ENCODE assay signal across 24 cellular contexts in genomic region chr5:133453084-133453765, GRCh38.
A peak's percentile ranks its signal among the peaks of the same experiment; 100 is the strongest.
DNase-seq lines count a peak whose midpoint lies in the region; ATAC-seq, FAIRE-seq and TF ChIP-seq lines count a peak whose summit lies in the region.
"Had no signal": no experiment of that assay in that cellular context is flagged by ENCODE, and none has a peak within 500 bp of the region (broad histone marks: within the 10 kb centered on the region; RNA-seq: fewer than 3 reads in every experiment).

No MANE protein-coding gene starts in this region.

- BruUV-seq in HepG2 (replicated peaks; lab: Mats Ljungman, UMichigan) = no TSS peak

- H2AFZ ChIP-seq in HepG2 (ENCODE audit: low read length) = no peak overlapping the region
- H2AFZ ChIP-seq: GM23338 had no signal

- TF ChIP-seq CTCF in HepG2 (CRISPR knock-in tag; IDR thresholded peaks at IDR 0.05) (no peak), right lobe of liver (IDR thresholded peaks at IDR 0.05) (no peak), coronary artery (IDR thresholded peaks at IDR 0.05) (no peak), lower lobe of right lung (IDR thresholded peaks at IDR 0.05) (no peak)

- H3K4me1 Mint-ChIP-seq in T-helper 2 cell treated with Interferon-gamma antibody and Interleukin-4, amounts not matched to agents 5 μg/mL and 100 μg/mL, for 36 hours (ENCODE audit: low read depth) = peaks cover 8% of the 10 kb centered on the region

- in situ Hi-C loops in HepG2 (cut with HindIII; ENCODE audit: extremely low pct_ligation_motif_present, low pct_unique_long_range_greater_than_20kb) = no loop called here

- ATAC-seq in HepG2 (no peak), right lobe of liver (no peak), lower lobe of right lung (no peak)
- ATAC-seq: A549, GM23338 had no signal

- no peaks in the 10 kb centered on the region for H3K4me1 ChIP-seq in HepG2 (ENCODE audit: insufficient read depth, low read length)
- H3K4me1 ChIP-seq in right lobe of liver = peaks cover 0 to 26% (median 12%) of the 10 kb centered on the region in 4 donors
- H3K4me1 ChIP-seq in lower lobe of right lung = no peaks in the 10 kb centered on the region
- H3K4me1 ChIP-seq: HAP-1 had no signal

- no peak overlapping the region for H3K27ac Mint-ChIP-seq in T-helper 2 cell treated with Interferon-gamma antibody and Interleukin-4, amounts not matched to agents 5 μg/mL and 100 μg/mL, for 36 hours
- H3K27ac Mint-ChIP-seq: CD14-positive monocyte; CD4-positive, alpha-beta T cell; GM23338 had no signal

- no peak overlapping the region for H3K27ac ChIP-seq in HepG2 (ENCODE audit: extremely low read length, insufficient read depth, low read length)
- H3K27ac ChIP-seq in right lobe of liver = no peak overlapping the region
- H3K27ac ChIP-seq in coronary artery = no peak overlapping the region
- peak overlapping the region; percentile 41 for H3K27ac ChIP-seq in temporal lobe (ENCODE audit: low read depth, low read length)
- no peak overlapping the region for H3K27ac ChIP-seq in lower lobe of right lung
- H3K27ac ChIP-seq: A549; BLaER1 treated with 17β-estradiol and CSF1 and Interleukin-3, amounts not matched to agents 10 nM and 100 nM had no signal

- POLR2A ChIA-PET in HepG2 (lab: Yijun Ruan, JAX) = no interaction called here

- peaks cover 37% of the 10 kb centered on the region for H3K27me3 Mint-ChIP-seq in T-helper 2 cell treated with Interferon-gamma antibody and Interleukin-4, amounts not matched to agents 5 μg/mL and 100 μg/mL, for 36 hours (ENCODE audit: low read depth)

- H4K20me1 ChIP-seq in HepG2 (ENCODE audit: insufficient read depth, low read length) = no peaks in the 10 kb centered on the region
- H4K20me1 ChIP-seq: BLaER1 treated with 17β-estradiol and CSF1 and Interleukin-3, amounts not matched to agents 10 nM and 100 nM had no signal

- H3K9me3 ChIP-seq in HepG2 (ENCODE audit: low read length) (no peaks in the 10 kb centered on the region), right lobe of liver (no peaks in the 10 kb centered on the region), lower lobe of right lung (no peaks in the 10 kb centered on the region)
- H3K9me3 ChIP-seq: A549; BE2C; BLaER1 treated with 17β-estradiol and CSF1 and Interleukin-3, amounts not matched to agents 10 nM and 100 nM; HAP-1 had no signal

- DNase-seq in HepG2 (ENCODE audit: low spot score) (no peak), right lobe of liver (no peak), coronary artery (ENCODE audit: low spot score) (peak; percentile 45), lower lobe of right lung (no peak), NCI-H2196 (lab: John Stamatoyannopoulos, UW; ENCODE audit: unreplicated experiment) (no peak)
- no peak for DNase-seq in T-helper 2 cell treated with Interferon-gamma antibody and Interleukin-4, amounts not matched to agents 5 μg/mL and 100 μg/mL, for 36 hours (ENCODE audit: low spot score)
- DNase-seq: 8988T; ACHN; AML-193; BE2C; CD4-positive, alpha-beta T cell; CD8-positive, alpha-beta memory T cell; DMS53; DMS79 treated with DMSO at 0.1 percent for 48 hours; GF-D8 had no signal

- TF ChIP-seq POLR2A in HepG2 (IDR thresholded peaks at IDR 0.05; ENCODE audit: insufficient read depth in 1 of 2, low read depth in 2 of 2, low read length in 2 of 2) (no peak), right lobe of liver (IDR thresholded peaks at IDR 0.05) (no peak)

- no peak for TF ChIP-seq RAD21 in HepG2 (CRISPR knock-in tag; IDR thresholded peaks at IDR 0.05)

- no peaks in the 10 kb centered on the region for H3K79me2 ChIP-seq in HepG2 (ENCODE audit: insufficient read depth, low read length)

- H3K27me3 ChIP-seq in HepG2 (ENCODE audit: control insufficient read depth in 1 of 2, insufficient read depth in 2 of 2, low read length in 2 of 2) (peaks cover 1 to 7% of the 10 kb centered on the region in 2 experiments; a peak in 3 of 5 replicates), right lobe of liver (no peaks in the 10 kb centered on the region), lower lobe of right lung (ENCODE audit: low read depth) (no peaks in the 10 kb centered on the region)
- H3K27me3 ChIP-seq: BE2C; BLaER1 treated with 17β-estradiol and CSF1 and Interleukin-3, amounts not matched to agents 10 nM and 100 nM had no signal

- no peak overlapping the region for H3K4me2 ChIP-seq in HepG2 (ENCODE audit: low read depth, low read length)
- H3K4me2 ChIP-seq: A549; BLaER1 treated with 17β-estradiol and CSF1 and Interleukin-3, amounts not matched to agents 10 nM and 100 nM; GM23338 had no signal

- intact Hi-C loops in HepG2 (cut with micrococcal nuclease; ENCODE audit: unreplicated experiment) (no loop called here), right lobe of liver (cut with DNase I) (no loop called here), lower lobe of right lung (cut with DNase I) (no loop called here)

- no peak overlapping the region for H3K4me3 ChIP-seq in HepG2 (replicated peaks in 1 of 3; ENCODE audit: insufficient read depth in 1 of 3, low read depth in 2 of 3, low read length in 3 of 3)
- no peak overlapping the region for H3K4me3 ChIP-seq in right lobe of liver
- H3K4me3 ChIP-seq in coronary artery = no peak overlapping the region
- no peak overlapping the region for H3K4me3 ChIP-seq in lower lobe of right lung
- H3K4me3 ChIP-seq: A549; BLaER1 treated with 17β-estradiol and CSF1 and Interleukin-3, amounts not matched to agents 10 nM and 100 nM; GM23338; HAP-1 had no signal

- no peaks in the 10 kb centered on the region for H3K9me3 Mint-ChIP-seq in T-helper 2 cell treated with Interferon-gamma antibody and Interleukin-4, amounts not matched to agents 5 μg/mL and 100 μg/mL, for 36 hours
- H3K9me3 Mint-ChIP-seq: CD14-positive monocyte; CD4-positive, alpha-beta T cell; CD8-positive, alpha-beta memory T cell; GM23338 had no signal

- 5% methylated on average over 4 of the region's 4 CpGs for WGBS in HepG2 (ENCODE audit: low lambda C conversion rate)
- 73% methylated on average over 3 of the region's 4 CpGs for WGBS in right lobe of liver (ENCODE audit: insufficient coverage, low coverage, low lambda C conversion rate, missing lambda C conversion rate)

- no peak overlapping the region for H3K9ac ChIP-seq in HepG2 (ENCODE audit: insufficient read depth, low read depth, low read length)
- H3K9ac ChIP-seq: BLaER1 treated with 17β-estradiol and CSF1 and Interleukin-3, amounts not matched to agents 10 nM and 100 nM had no signal

- H3K36me3 ChIP-seq in HepG2 (replicated peaks in 1 of 2; ENCODE audit: control insufficient read depth in 1 of 2, insufficient read depth in 2 of 2, low read length in 2 of 2) (no peaks in the 10 kb centered on the region), right lobe of liver (no peaks in the 10 kb centered on the region), lower lobe of right lung (no peaks in the 10 kb centered on the region)
- H3K36me3 ChIP-seq: BE2C; BLaER1 treated with 17β-estradiol and CSF1 and Interleukin-3, amounts not matched to agents 10 nM and 100 nM; HAP-1 had no signal

- no peak for TF ChIP-seq EP300 in HepG2 (IDR thresholded peaks at IDR 0.05; ENCODE audit: low read depth in 2 of 2, low read length in 2 of 2)
- TF ChIP-seq EP300 in HepG2 (CRISPR knock-in tag; IDR thresholded peaks at IDR 0.05; ENCODE audit: borderline replicate concordance) = no peak

- no peak overlapping the region for H3K4me3 Mint-ChIP-seq in T-helper 2 cell treated with Interferon-gamma antibody and Interleukin-4, amounts not matched to agents 5 μg/mL and 100 μg/mL, for 36 hours
- H3K4me3 Mint-ChIP-seq: CD14-positive monocyte; CD4-positive, alpha-beta T cell; CD8-positive, alpha-beta memory T cell; GM23338 had no signal

- CTCF ChIA-PET in HepG2 (lab: Yijun Ruan, JAX; ENCODE audit: low intra/inter-chr PET ratio, low total read pairs) = no interaction called here

- FAIRE-seq in HepG2 (lab: Jason Lieb, UNC) = no peak
- FAIRE-seq: A549, D721Med, GM12891, GM18507 had no signal

- H3K36me3 Mint-ChIP-seq in T-helper 2 cell treated with Interferon-gamma antibody and Interleukin-4, amounts not matched to agents 5 μg/mL and 100 μg/mL, for 36 hours (ENCODE audit: low read depth) = no peaks in the 10 kb centered on the region
- H3K36me3 Mint-ChIP-seq: CD14-positive monocyte; CD8-positive, alpha-beta memory T cell had no signal

TF ChIP-seq in HepG2, 621 proteins besides CTCF, POLR2A, EP300 and RAD21:
- no peak for TF ChIP-seq NFIC (IDR thresholded peaks at IDR 0.05; ENCODE audit: low read length)
- TF ChIP-seq FOXP1 (IDR thresholded peaks at IDR 0.05) = no peak
- no peak for TF ChIP-seq FOXP1 (CRISPR knock-in tag; IDR thresholded peaks at IDR 0.05)
- no peak for TF ChIP-seq ATF7-NPFF (CRISPR knock-in tag; IDR thresholded peaks at IDR 0.05; ENCODE audit: low read depth)
- TF ChIP-seq CREB1 (IDR thresholded peaks at IDR 0.05) = peak; percentile 55; the same call in 1 of the 2 replicates
- no peak for TF ChIP-seq CREB1 (CRISPR knock-in tag; IDR thresholded peaks at IDR 0.05)
